ENCODE assay signal across 1 cellular context in genomic region chr14:54568821-54569591, GRCh38.
A peak's percentile ranks its signal among the peaks of the same experiment; 100 is the strongest.
TF ChIP-seq lines count a peak whose summit lies in the region.

No MANE protein-coding gene starts in this region.

TF ChIP-seq in K562, 482 proteins besides CTCF, POLR2A, EP300 and RAD21 (continued from another document):
- no peak for TF ChIP-seq GTF3C2 (IDR thresholded peaks at IDR 0.05; ENCODE audit: borderline replicate concordance, extremely low read depth, insufficient read length)
- no peak for TF ChIP-seq ARID3B (CRISPR knock-in tag; IDR thresholded peaks at IDR 0.05; ENCODE audit: borderline replicate concordance)
- TF ChIP-seq TFE3 (CRISPR knock-in tag; IDR thresholded peaks at IDR 0.05), result no peak
- peak; percentile 40 for TF ChIP-seq PRDM10 (IDR thresholded peaks at IDR 0.05; ENCODE audit: partially characterized antibody)
- no peak for TF ChIP-seq JUNB (CRISPR knock-in tag; conservative IDR thresholded peaks at IDR 0.05)
- no peak for TF ChIP-seq TSC22D4 (tag; IDR thresholded peaks at IDR 0.05)
- no peak for TF ChIP-seq FOXO4 (CRISPR knock-in tag; IDR thresholded peaks at IDR 0.05)
- no peak for TF ChIP-seq MTF1 (CRISPR knock-in tag; IDR thresholded peaks at IDR 0.05; ENCODE audit: borderline replicate concordance)
- no peak for TF ChIP-seq ATF2 (CRISPR knock-in tag; IDR thresholded peaks at IDR 0.05)
- TF ChIP-seq RBBP5 (IDR thresholded peaks at IDR 0.05; ENCODE audit: borderline replicate concordance, insufficient read depth, low read length, poor library complexity, severe bottlenecking), result peak; percentile 30
- no peak for TF ChIP-seq ZBTB26 (CRISPR knock-in tag; IDR thresholded peaks at IDR 0.05)
- TF ChIP-seq SRSF9 (IDR thresholded peaks at IDR 0.05; ENCODE audit: borderline replicate concordance, low read depth, low read length), result no peak
